ENCODE assay signal across 9 cellular contexts in the genomic region with DNA sequence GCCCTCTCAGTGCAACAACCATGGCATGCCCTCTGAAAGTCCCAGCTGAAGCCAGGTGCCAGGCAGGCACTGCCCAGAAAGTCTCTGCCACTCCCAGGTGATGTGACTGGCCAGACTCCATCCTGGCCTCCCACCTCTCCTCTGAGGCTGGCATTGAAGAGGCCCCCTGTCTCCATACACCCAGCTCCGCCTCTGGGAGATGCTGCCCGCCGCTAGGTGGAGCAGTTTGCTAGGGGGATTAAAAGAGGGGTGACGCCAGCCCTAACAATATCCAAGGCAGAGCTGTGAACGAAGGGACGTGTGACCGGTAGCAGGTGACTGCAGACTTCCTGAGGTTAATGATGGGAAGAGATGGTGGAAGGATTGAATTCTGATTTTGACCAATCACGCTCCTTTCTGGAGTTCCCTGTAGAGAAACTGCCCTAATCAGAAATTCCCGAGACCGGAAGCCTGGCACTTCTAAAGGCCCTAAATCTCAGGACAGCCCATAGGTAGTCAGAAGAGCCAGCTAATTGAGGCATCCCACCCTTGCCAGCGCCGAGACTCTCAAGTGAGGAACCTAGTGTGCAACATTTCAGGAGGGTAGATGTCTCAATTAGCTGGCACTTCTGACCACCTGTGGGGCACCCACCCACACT. TPM values are rescaled to one million over a fixed set of nuclear protein-coding genes. Genes with fewer than 3 reads are reported as not detected.
DNase-seq lines count a peak whose midpoint lies in the region; ATAC-seq and TF ChIP-seq lines count a peak whose summit lies in the region.
"Had no signal": no experiment of that assay in that cellular context is flagged by ENCODE, and none has a peak within 500 bp of the region (broad histone marks: within the 10 kb centered on the region; RNA-seq: fewer than 3 reads in every experiment).

No MANE protein-coding gene starts in this region.

- H3K4me1 ChIP-seq in BE2C = no peaks in the 10 kb centered on the region
- H3K4me1 ChIP-seq in hepatocyte (ENCODE audit: insufficient read depth) = peaks cover 8% of the 10 kb centered on the region

- H2AFZ ChIP-seq in hepatocyte = no peak overlapping the region

- ATAC-seq in WTC11 (peak; percentile 93), GM18907 (IDR thresholded peaks at IDR 0.05; ENCODE audit: unreplicated experiment) (no peak), GM21390 (IDR thresholded peaks at IDR 0.05; ENCODE audit: unreplicated experiment) (no peak), GM21526 (IDR thresholded peaks at IDR 0.05; ENCODE audit: low FRiP score, unreplicated experiment) (no peak)

- H3K27me3 Mint-ChIP-seq in WTC11 (ENCODE audit: low read depth) = no peaks in the 10 kb centered on the region; the same call in 1 of the 2 replicates

- H3K27ac ChIP-seq in hepatocyte = no peak overlapping the region

- CTCF ChIA-PET in HEK293T (lab: Yijun Ruan, JAX) (interaction anchor here (0.9 to 1.4 kb wide), 5 partner anchors 10 to 921 kb away, joined by 3 to 5 read pairs (median 3); a partner anchor contains a TSS), WTC11 (lab: Charles Lee) (interaction anchor here (0.6 to 3.5 kb wide), 47 partner anchors 8 to 289 kb away, joined by 3 to 30 read pairs (median 4); a partner anchor contains a TSS)

- H3K4me3 ChIP-seq in BE2C (ENCODE audit: low read depth, low read length) = no peak overlapping the region
- no peak overlapping the region for H3K4me3 ChIP-seq in hepatocyte

- no peaks in the 10 kb centered on the region for H3K79me2 ChIP-seq in hepatocyte

- no peak overlapping the region for H3K4me3 Mint-ChIP-seq in WTC11
- H3K4me3 Mint-ChIP-seq: dendritic cell treated with granulocyte-macrophage colony-stimulating factor and Interleukin-4, amounts not matched to agents 40 ng/mL and 50 ng/mL, for 4 days had no signal

- H3K27me3 ChIP-seq in BE2C (0 out of 2 replicates have a peak, but pooled peaks cover 3% of the 10 kb centered on the region), hepatocyte (no peaks in the 10 kb centered on the region)

- H3K9me3 ChIP-seq in BE2C (no peaks in the 10 kb centered on the region), hepatocyte (ENCODE audit: low read depth) (no peaks in the 10 kb centered on the region)

- DNase-seq in BE2C = peak; percentile 48
- peak; percentile 48 for DNase-seq in HEK293T (ENCODE audit: extremely low spot score)
- DNase-seq in WTC11 (ENCODE audit: low spot score) = peak; percentile 85
- DNase-seq in hepatocyte (ENCODE audit: low spot score) = no peak
- DNase-seq in NCI-H2171 (lab: John Stamatoyannopoulos, UW) = no peak

- H3K4me2 ChIP-seq in hepatocyte = no peak overlapping the region

- no peaks in the 10 kb centered on the region for H3K9me2 ChIP-seq in hepatocyte (replicated peaks; ENCODE audit: insufficient read depth)

- WGBS in hepatocyte (ENCODE audit: low lambda C conversion rate, missing lambda C conversion rate) = 85% methylated on average over 12 of the region's 12 CpGs

- H3K27ac Mint-ChIP-seq in WTC11 = no peak overlapping the region
- H3K27ac Mint-ChIP-seq: dendritic cell treated with granulocyte-macrophage colony-stimulating factor and Interleukin-4, amounts not matched to agents 40 ng/mL and 50 ng/mL, for 4 days had no signal

- H3K36me3 ChIP-seq in BE2C = no peaks in the 10 kb centered on the region
- H3K36me3 ChIP-seq in hepatocyte (replicated peaks; ENCODE audit: insufficient read depth, low read depth) = no peaks in the 10 kb centered on the region

- POLR2A ChIA-PET in HEK293T (lab: Yijun Ruan, JAX) = no interaction called here
- POLR2A ChIA-PET in WTC11 (lab: Charles Lee) = interaction anchor here (1.0 kb wide), 1 partner anchor 180 kb away, joined by 3 read pairs; a partner anchor contains a TSS

- no peaks in the 10 kb centered on the region for H4K20me1 ChIP-seq in hepatocyte (ENCODE audit: insufficient read depth, poor library complexity, severe bottlenecking)

- peak; percentile 58 for TF ChIP-seq CTCF in BE2C (IDR thresholded peaks at IDR 0.05; ENCODE audit: low read depth, low read length)
- TF ChIP-seq CTCF in WTC11 (IDR thresholded peaks at IDR 0.05) = peak; percentile 62; the same call in 1 of the 2 replicates
- TF ChIP-seq CTCF in hepatocyte (IDR thresholded peaks at IDR 0.05; ENCODE audit: poor library complexity) = peak; percentile 22

- no peaks in the 10 kb centered on the region for H3K36me3 Mint-ChIP-seq in WTC11

- no peaks in the 10 kb centered on the region for H3K9me3 Mint-ChIP-seq in WTC11
- H3K9me3 Mint-ChIP-seq: dendritic cell treated with granulocyte-macrophage colony-stimulating factor and Interleukin-4, amounts not matched to agents 40 ng/mL and 50 ng/mL, for 4 days had no signal

- no peaks in the 10 kb centered on the region for H3K4me1 Mint-ChIP-seq in WTC11

TF ChIP-seq in HEK293T, 16 proteins besides CTCF, POLR2A, EP300 and RAD21:
- no peak for TF ChIP-seq FOXA1 (IDR thresholded peaks at IDR 0.05)
- TF ChIP-seq NFRKB (IDR thresholded peaks at IDR 0.05) = no peak

TF ChIP-seq in WTC11, 78 proteins besides CTCF, POLR2A, EP300 and RAD21 (continues in another document):
- no peak for TF ChIP-seq GRHL2 (CRISPR knock-in tag; IDR thresholded peaks at IDR 0.05; ENCODE audit: insufficient replicate concordance, severe bottlenecking)
- TF ChIP-seq, protein P1, sequence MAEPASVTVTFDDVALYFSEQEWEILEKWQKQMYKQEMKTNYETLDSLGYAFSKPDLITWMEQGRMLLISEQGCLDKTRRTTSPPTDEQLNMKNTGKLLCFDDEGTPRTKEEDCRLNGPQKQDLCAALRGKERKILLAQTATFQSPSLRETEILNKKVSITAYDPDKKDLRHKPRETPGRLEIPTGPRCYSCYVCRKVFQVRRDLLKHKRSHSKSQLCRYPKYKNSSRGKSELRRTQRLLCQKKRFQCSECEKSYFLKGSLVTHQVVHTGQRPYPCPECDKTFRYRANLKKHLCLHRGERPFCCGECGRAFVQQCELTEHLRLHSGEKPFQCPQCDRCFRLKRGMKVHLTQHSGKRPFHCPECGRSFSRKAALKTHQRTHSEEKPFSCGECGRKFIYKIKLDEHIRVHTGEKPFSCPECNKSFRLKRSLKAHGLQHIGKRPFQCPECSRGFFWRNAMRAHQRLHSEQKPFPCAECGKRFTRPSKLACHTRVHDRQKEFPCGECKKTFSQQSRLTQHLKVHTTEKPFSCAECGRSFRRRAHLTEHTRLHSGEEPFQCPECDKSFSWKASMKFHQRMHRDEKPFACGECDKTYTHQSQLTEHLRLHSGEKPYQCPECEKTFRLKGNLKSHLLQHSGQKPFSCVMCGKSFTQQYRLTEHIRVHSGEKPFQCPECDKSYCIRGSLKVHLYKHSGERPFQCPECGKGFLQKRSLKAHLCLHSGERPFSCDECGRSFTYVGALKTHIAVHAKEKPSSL (CRISPR knock-in tag; conservative IDR thresholded peaks at IDR 0.05) = no peak
- no peak for TF ChIP-seq JAZF1 (CRISPR knock-in tag; IDR thresholded peaks at IDR 0.05)
- TF ChIP-seq, protein P2, sequence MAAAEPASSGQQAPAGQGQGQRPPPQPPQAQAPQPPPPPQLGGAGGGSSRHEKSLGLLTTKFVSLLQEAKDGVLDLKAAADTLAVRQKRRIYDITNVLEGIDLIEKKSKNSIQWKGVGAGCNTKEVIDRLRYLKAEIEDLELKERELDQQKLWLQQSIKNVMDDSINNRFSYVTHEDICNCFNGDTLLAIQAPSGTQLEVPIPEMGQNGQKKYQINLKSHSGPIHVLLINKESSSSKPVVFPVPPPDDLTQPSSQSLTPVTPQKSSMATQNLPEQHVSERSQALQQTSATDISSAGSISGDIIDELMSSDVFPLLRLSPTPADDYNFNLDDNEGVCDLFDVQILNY (CRISPR knock-in tag; IDR thresholded peaks at IDR 0.05) = no peak
- TF ChIP-seq, protein P3, sequence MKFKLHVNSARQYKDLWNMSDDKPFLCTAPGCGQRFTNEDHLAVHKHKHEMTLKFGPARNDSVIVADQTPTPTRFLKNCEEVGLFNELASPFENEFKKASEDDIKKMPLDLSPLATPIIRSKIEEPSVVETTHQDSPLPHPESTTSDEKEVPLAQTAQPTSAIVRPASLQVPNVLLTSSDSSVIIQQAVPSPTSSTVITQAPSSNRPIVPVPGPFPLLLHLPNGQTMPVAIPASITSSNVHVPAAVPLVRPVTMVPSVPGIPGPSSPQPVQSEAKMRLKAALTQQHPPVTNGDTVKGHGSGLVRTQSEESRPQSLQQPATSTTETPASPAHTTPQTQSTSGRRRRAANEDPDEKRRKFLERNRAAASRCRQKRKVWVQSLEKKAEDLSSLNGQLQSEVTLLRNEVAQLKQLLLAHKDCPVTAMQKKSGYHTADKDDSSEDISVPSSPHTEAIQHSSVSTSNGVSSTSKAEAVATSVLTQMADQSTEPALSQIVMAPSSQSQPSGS (CRISPR knock-in tag; IDR thresholded peaks at IDR 0.05; ENCODE audit: borderline replicate concordance, low read depth) = no peak
- no peak for TF ChIP-seq OVOL2 (CRISPR knock-in tag; IDR thresholded peaks at IDR 0.05; ENCODE audit: borderline replicate concordance)
- TF ChIP-seq HMGA2 (CRISPR knock-in tag; IDR thresholded peaks at IDR 0.05) = no peak
- TF ChIP-seq, protein P4, sequence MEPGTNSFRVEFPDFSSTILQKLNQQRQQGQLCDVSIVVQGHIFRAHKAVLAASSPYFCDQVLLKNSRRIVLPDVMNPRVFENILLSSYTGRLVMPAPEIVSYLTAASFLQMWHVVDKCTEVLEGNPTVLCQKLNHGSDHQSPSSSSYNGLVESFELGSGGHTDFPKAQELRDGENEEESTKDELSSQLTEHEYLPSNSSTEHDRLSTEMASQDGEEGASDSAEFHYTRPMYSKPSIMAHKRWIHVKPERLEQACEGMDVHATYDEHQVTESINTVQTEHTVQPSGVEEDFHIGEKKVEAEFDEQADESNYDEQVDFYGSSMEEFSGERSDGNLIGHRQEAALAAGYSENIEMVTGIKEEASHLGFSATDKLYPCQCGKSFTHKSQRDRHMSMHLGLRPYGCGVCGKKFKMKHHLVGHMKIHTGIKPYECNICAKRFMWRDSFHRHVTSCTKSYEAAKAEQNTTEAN (CRISPR knock-in tag; IDR thresholded peaks at IDR 0.05) = no peak
- peak; percentile 97 for TF ChIP-seq ZNF317 (CRISPR knock-in tag; IDR thresholded peaks at IDR 0.05; ENCODE audit: borderline replicate concordance, low read depth)
- TF ChIP-seq, protein P5, sequence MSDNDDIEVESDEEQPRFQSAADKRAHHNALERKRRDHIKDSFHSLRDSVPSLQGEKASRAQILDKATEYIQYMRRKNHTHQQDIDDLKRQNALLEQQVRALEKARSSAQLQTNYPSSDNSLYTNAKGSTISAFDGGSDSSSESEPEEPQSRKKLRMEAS (CRISPR knock-in tag; IDR thresholded peaks at IDR 0.05) = 0 out of 2 replicates have a peak, but pooled peaks have one; percentile 18

RNA-seq across cellular contexts. Expression of a gene that starts 8.3 kb away (rescaled TPM):
- polyA plus RNA-seq in BE2C (2012; ENCODE audit: insufficient read depth, insufficient read length, low read depth) = not detected
- total RNA-seq in WTC11 (2021) (1.2 to 1.4 TPM (median 1.3 TPM) in 3 replicates), hepatocyte (4.8 and 5.1 TPM in 2 replicates)
- polyA plus RNA-seq in hepatocyte = 14.6 and 16.5 TPM in 2 replicates

Comparison
In these comparisons a context has a peak if more than half of its experiments do, and no peak if none do; other contexts are left out.
1. DNase-seq: peak in BE2C (single experiment), HEK293T (single experiment) and WTC11 (single experiment); none in hepatocyte (single experiment) and NCI-H2171 (single experiment).
2. Peak in every context shown above with its lines, with median percentiles within 50 percentile points of each other: CTCF ChIP-seq.